ENCODE assay signal across 16 cellular contexts in genomic region chr12:1281683-1282366, GRCh38.
A peak's percentile ranks its signal among the peaks of the same experiment; 100 is the strongest.
DNase-seq lines count a peak whose midpoint lies in the region; ATAC-seq and TF ChIP-seq lines count a peak whose summit lies in the region.
"Had no signal": no experiment of that assay in that cellular context is flagged by ENCODE, and none has a peak within 500 bp of the region (broad histone marks: within the 10 kb centered on the region; RNA-seq: fewer than 3 reads in every experiment).

No MANE protein-coding gene starts in this region.

- TF ChIP-seq CTCF in RWPE2 (IDR thresholded peaks at IDR 0.05; ENCODE audit: poor library complexity, severe bottlenecking) (no peak), fibroblast of lung (conservative IDR thresholded peaks at IDR 0.05 in 1 of 2, IDR thresholded peaks at IDR 0.05 in 1 of 2; ENCODE audit: low read depth in 1 of 2, low read length in 2 of 2) (no peak)

- H4K20me1 ChIP-seq in fibroblast of lung (ENCODE audit: control insufficient read depth, extremely low read depth, insufficient read depth, low read length) = no peaks in the 10 kb centered on the region
- H4K20me1 ChIP-seq: BLaER1 treated with 17β-estradiol and CSF1 and Interleukin-3, amounts not matched to agents 10 nM and 100 nM had no signal

- H3K9me3 ChIP-seq in RWPE2 (ENCODE audit: severe bottlenecking) = no peaks in the 10 kb centered on the region
- H3K9me3 ChIP-seq in fibroblast of lung (ENCODE audit: control insufficient read depth, insufficient read depth, low read depth, low read length) = no peaks in the 10 kb centered on the region
- H3K9me3 ChIP-seq: BLaER1 treated with 17β-estradiol and CSF1 and Interleukin-3, amounts not matched to agents 10 nM and 100 nM; HAP-1 had no signal

- no peaks in the 10 kb centered on the region for H3K27me3 ChIP-seq in RWPE2 (ENCODE audit: insufficient read depth, poor library complexity, severe bottlenecking)
- H3K27me3 ChIP-seq in fibroblast of lung (ENCODE audit: control insufficient read depth, insufficient read depth, low read length) = no peaks in the 10 kb centered on the region
- H3K27me3 ChIP-seq: BLaER1 treated with 17β-estradiol and CSF1 and Interleukin-3, amounts not matched to agents 10 nM and 100 nM had no signal

- H3K9ac ChIP-seq in fibroblast of lung (ENCODE audit: insufficient read depth, low read length) = no peak overlapping the region
- H3K9ac ChIP-seq: BLaER1 treated with 17β-estradiol and CSF1 and Interleukin-3, amounts not matched to agents 10 nM and 100 nM had no signal

- ATAC-seq in RWPE2 (ENCODE audit: low read depth) (peak; percentile 81), HG03095 (IDR thresholded peaks at IDR 0.05; ENCODE audit: unreplicated experiment) (no peak)
- ATAC-seq: activated T-cell treated with anti-CD3 and anti-CD28 coated beads, Interleukin-2, amount 50 U/mL, for 72 hours; SK-N-SH treated with all-trans-retinoic acid at 6 μM for 48 hours had no signal

- H3K79me2 ChIP-seq in fibroblast of lung (ENCODE audit: control insufficient read depth, insufficient read depth, low read length) = no peaks in the 10 kb centered on the region

- H3K4me1 ChIP-seq in RWPE2 (ENCODE audit: insufficient read depth, poor library complexity, severe bottlenecking) (no peaks in the 10 kb centered on the region), fibroblast of lung (ENCODE audit: control insufficient read depth, extremely low read depth, insufficient read depth, low read length) (peaks cover 13% of the 10 kb centered on the region)
- H3K4me1 ChIP-seq: HAP-1 had no signal

- H3K4me3 ChIP-seq in RWPE2 (ENCODE audit: severe bottlenecking) = no peak overlapping the region
- H3K4me3 ChIP-seq in fibroblast of lung (replicated peaks in 1 of 4; ENCODE audit: control extremely low read depth in 1 of 4, insufficient read depth in 1 of 4, low read depth in 3 of 4, low read length in 4 of 4) = peak overlapping the region in 1 of 4 experiments; percentile 9
- H3K4me3 ChIP-seq: BLaER1 treated with 17β-estradiol and CSF1 and Interleukin-3, amounts not matched to agents 10 nM and 100 nM; HAP-1 had no signal

- peak overlapping the region; percentile 77 for H3K4me2 ChIP-seq in fibroblast of lung (ENCODE audit: extremely low read depth, insufficient read depth, low read length)
- H3K4me2 ChIP-seq: BLaER1 treated with 17β-estradiol and CSF1 and Interleukin-3, amounts not matched to agents 10 nM and 100 nM had no signal

- H3K36me3 ChIP-seq in RWPE2 (ENCODE audit: low read depth) (no peaks in the 10 kb centered on the region; the same call in 1 of the 2 replicates), fibroblast of lung (ENCODE audit: control insufficient read depth, insufficient read depth, low read length) (no peaks in the 10 kb centered on the region)
- H3K36me3 ChIP-seq: HAP-1 had no signal

- H3K27ac ChIP-seq in RWPE2 (ENCODE audit: poor library complexity, severe bottlenecking) (no peak overlapping the region), fibroblast of lung (ENCODE audit: insufficient read depth, low read length) (peak overlapping the region; percentile 58)

- no peak overlapping the region for H2AFZ ChIP-seq in fibroblast of lung (ENCODE audit: low read length)

- intact Hi-C loops in posterior cingulate gyrus (cut with DNase I) = no loop called here

- DNase-seq in Ammon's horn (ENCODE audit: low spot score) = peak; percentile 34
- no peak for DNase-seq in RWPE2 (ENCODE audit: low spot score)
- DNase-seq in fibroblast of lung (ENCODE audit: low read depth in 2 of 2) = peak; percentile 81 to 85
- DNase-seq in myocyte (ENCODE audit: low read depth) = peak; percentile 34
- no peak for DNase-seq in posterior cingulate gyrus
- DNase-seq in UCSD-AML1 (lab: John Stamatoyannopoulos, UW; ENCODE audit: unreplicated experiment) = no peak
- no peak for DNase-seq in NCI-H510A treated with DMSO at 0.1 percent for 48 hours (lab: John Stamatoyannopoulos, UW)
- DNase-seq: activated T-cell treated with anti-CD3 and anti-CD28 coated beads, Interleukin-2, amount 50 U/mL, for 72 hours; NCI-H1417 treated with DMSO at 0.1 percent for 48 hours; NCI-H526; occipital lobe; stimulated activated CD4-positive, alpha-beta T cell treated with anti-CD3 and anti-CD28 coated beads, Interleukin-1b, Interleukin-23, amount 100 ng/mL, for 48 hours had no signal

Comparison
In these comparisons a context has a peak if more than half of its experiments do, and no peak if none do; other contexts are left out.
1. DNase-seq: peak in Ammon's horn (single experiment), fibroblast of lung (2 of 2) and myocyte (single experiment); none in RWPE2 (single experiment), posterior cingulate gyrus (0 of 10), UCSD-AML1 (single experiment) and NCI-H510A treated with DMSO at 0.1 percent for 48 hours (single experiment).